ENCODE assay signal across 30 cellular contexts in the genomic region with DNA sequence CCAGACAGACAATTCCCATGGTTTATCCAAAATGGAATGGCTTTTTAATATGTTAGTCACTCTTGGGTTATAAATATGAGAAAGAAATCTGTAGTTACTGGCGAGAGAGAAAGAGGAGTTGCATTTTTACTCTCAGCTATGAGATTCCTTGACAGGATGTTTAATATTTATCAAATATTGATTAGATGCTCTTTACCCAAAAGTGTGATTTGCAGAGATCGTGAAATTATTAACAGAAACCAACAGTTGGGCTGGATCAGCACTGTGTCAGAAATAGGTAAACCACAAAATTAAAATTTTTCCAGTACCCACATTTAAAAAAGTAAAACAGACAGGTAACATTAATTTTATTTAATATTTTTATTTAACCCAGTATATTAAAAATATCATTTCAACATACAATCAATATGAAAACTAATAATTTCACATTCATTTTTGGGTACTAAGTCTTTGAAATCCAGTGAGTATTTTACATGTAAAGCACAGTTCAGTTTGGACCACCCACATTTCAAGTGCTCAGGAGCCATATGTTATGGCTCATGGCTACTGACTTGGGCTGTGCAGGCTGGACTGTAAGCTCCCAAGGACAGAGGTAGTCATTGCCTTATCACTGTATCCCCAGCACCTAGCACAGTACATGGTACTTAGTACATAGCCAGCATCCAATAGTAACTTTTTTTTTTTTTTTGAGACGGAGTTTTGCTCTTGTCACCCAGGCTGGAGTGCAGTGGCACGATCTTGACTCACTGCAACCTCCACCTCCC. TPM values are rescaled to one million over a fixed set of nuclear protein-coding genes. Genes with fewer than 3 reads are reported as not detected.
A peak's percentile ranks its signal among the peaks of the same experiment; 100 is the strongest.
DNase-seq lines count a peak whose midpoint lies in the region; ATAC-seq, FAIRE-seq and TF ChIP-seq lines count a peak whose summit lies in the region.
"Had no signal": no experiment of that assay in that cellular context is flagged by ENCODE, and none has a peak within 500 bp of the region (broad histone marks: within the 10 kb centered on the region; RNA-seq: fewer than 3 reads in every experiment).

No MANE protein-coding gene starts in this region.

- H3K4me1 ChIP-seq in hepatocyte (ENCODE audit: insufficient read depth) (peaks cover 23% of the 10 kb centered on the region), kidney (ENCODE audit: control insufficient read depth in 1 of 2, insufficient read depth in 1 of 2, low read depth in 1 of 2, low read length in 2 of 2) (no peaks in the 10 kb centered on the region)
- H3K4me1 ChIP-seq: adrenal gland, heart right ventricle had no signal

- H3K27me3 ChIP-seq in hepatocyte: no peaks in the 10 kb centered on the region
- H3K27me3 ChIP-seq: adrenal gland, esophagus squamous epithelium, foreskin keratinocyte, heart right ventricle had no signal

- H3K27me3 Mint-ChIP-seq in activated naive CD4-positive, alpha-beta T cell treated with anti-CD3 and anti-CD28 coated beads, Interleukin-2, amount 10 ng/mL, durations not matched to agents 7 days and 5 days: no peaks in the 10 kb centered on the region
- peaks cover 5% of the 10 kb centered on the region for H3K27me3 Mint-ChIP-seq in nephron progenitor cell (ENCODE audit: low read depth, poor library complexity)
- H3K27me3 Mint-ChIP-seq: activated CD4-positive, alpha-beta memory T cell treated with anti-CD3 and anti-CD28 coated beads, Interleukin-2, amount 10 ng/mL, durations not matched to agents 7 days and 5 days; brain; CD4-positive, alpha-beta T cell; type B pancreatic cell had no signal

- H3K36me3 ChIP-seq in hepatocyte (replicated peaks; ENCODE audit: insufficient read depth, low read depth) (no peaks in the 10 kb centered on the region), kidney (ENCODE audit: control insufficient read depth in 1 of 2, insufficient read depth in 2 of 2, low read length in 2 of 2) (no peaks in the 10 kb centered on the region)
- H3K36me3 ChIP-seq: esophagus squamous epithelium, heart right ventricle had no signal

- TF ChIP-seq CTCF in hepatocyte (IDR thresholded peaks at IDR 0.05; ENCODE audit: poor library complexity) (no peak), nephron progenitor cell (IDR thresholded peaks at IDR 0.05) (no peak), kidney (IDR thresholded peaks at IDR 0.05; ENCODE audit: borderline replicate concordance, extremely low read depth, insufficient read depth) (no peak)

- FAIRE-seq in kidney (lab: Jason Lieb, UNC): no peak
- FAIRE-seq: A204.1 had no signal

- no peak for DNase-seq in activated naive CD4-positive, alpha-beta T cell treated with anti-CD3 and anti-CD28 coated beads, Interleukin-2, amount 10 ng/mL, durations not matched to agents 7 days and 5 days
- DNase-seq in activated naive CD4-positive, alpha-beta T cell treated with anti-CD3 and anti-CD28 coated beads, Interleukin-2, amount 50 U/mL, for 72 hours (ENCODE audit: low spot score in 2 of 2): no peak
- DNase-seq in hepatocyte (ENCODE audit: low spot score): no peak
- no peak for DNase-seq in nephron progenitor cell
- no peak for DNase-seq in HT-29 (ENCODE audit: low spot score)
- DNase-seq in kidney: no peak
- DNase-seq: activated CD4-positive, alpha-beta memory T cell treated with anti-CD3 and anti-CD28 coated beads, Interleukin-2, amount 10 ng/mL, durations not matched to agents 7 days and 5 days; activated CD8-positive, alpha-beta memory T cell treated with anti-CD3 and anti-CD28 coated beads, Interleukin-2, amount 50 U/mL, for 4 hours; activated naive CD4-positive, alpha-beta T cell treated with Interleukin-2 at 50 U/mL for 16 hours; adrenal gland; CD4-positive, alpha-beta T cell; EL; esophagus squamous epithelium; foreskin keratinocyte; heart right ventricle; Kasumi-1; NCI-H1417 treated with DMSO at 0.1 percent for 48 hours; NCI-H2081; SK-N-SH; stimulated activated CD4-positive, alpha-beta T cell treated with anti-CD3 and anti-CD28 coated beads, Interleukin-12 subunit alpha, Interleukin-12 subunit beta, amount 100 ng/mL, for 4 hours; stimulated activated CD4-positive, alpha-beta T cell treated with anti-CD3 and anti-CD28 coated beads, Interleukin-2, amount 100 ng/mL, for 48 hours; T-helper 2 cell had no signal

- ATAC-seq in activated naive CD4-positive, alpha-beta T cell treated with anti-CD3 and anti-CD28 coated beads, Interleukin-2, amount 50 U/mL, for 72 hours: no peak
- ATAC-seq in GM19351 (IDR thresholded peaks at IDR 0.05; ENCODE audit: unreplicated experiment) (no peak), GM21723 (IDR thresholded peaks at IDR 0.05; ENCODE audit: unreplicated experiment) (no peak)
- ATAC-seq: foreskin keratinocyte, heart right ventricle, Right ventricle myocardium inferior, sciatic nerve had no signal

- no peaks in the 10 kb centered on the region for H3K4me1 Mint-ChIP-seq in activated naive CD4-positive, alpha-beta T cell treated with anti-CD3 and anti-CD28 coated beads, Interleukin-2, amount 10 ng/mL, durations not matched to agents 7 days and 5 days
- H3K4me1 Mint-ChIP-seq in nephron progenitor cell: no peaks in the 10 kb centered on the region
- H3K4me1 Mint-ChIP-seq: activated CD4-positive, alpha-beta memory T cell treated with anti-CD3 and anti-CD28 coated beads, Interleukin-2, amount 10 ng/mL, durations not matched to agents 7 days and 5 days had no signal

- H3K4me3 ChIP-seq in hepatocyte (no peak overlapping the region), kidney (ENCODE audit: low read length in 2 of 2) (no peak overlapping the region)
- H3K4me3 ChIP-seq: adrenal gland, esophagus squamous epithelium, heart right ventricle had no signal

- no peak overlapping the region for H3K4me3 Mint-ChIP-seq in activated naive CD4-positive, alpha-beta T cell treated with anti-CD3 and anti-CD28 coated beads, Interleukin-2, amount 10 ng/mL, durations not matched to agents 7 days and 5 days
- no peak overlapping the region for H3K4me3 Mint-ChIP-seq in nephron progenitor cell
- H3K4me3 Mint-ChIP-seq: activated CD4-positive, alpha-beta memory T cell treated with anti-CD3 and anti-CD28 coated beads, Interleukin-2, amount 10 ng/mL, durations not matched to agents 7 days and 5 days; activated T-helper 1 cell treated with anti-CD3 and anti-CD28 coated beads, Interleukin-12 subunit alpha, Interleukin-12 subunit beta, Interleukin-2, Interleukin-4 antibody, amounts not matched to agents 30 ng/mL and 10 ng/mL and 1 ng/mL, durations not matched to agents 14 hours and 24 hours and 36 hours; brain; CD4-positive, alpha-beta T cell; type B pancreatic cell had no signal

- no peaks in the 10 kb centered on the region for H3K79me2 ChIP-seq in hepatocyte

- CTCF ChIA-PET in activated naive CD4-positive, alpha-beta T cell treated with anti-CD3 and anti-CD28 coated beads, Interleukin-2, amount 10 ng/mL, durations not matched to agents 7 days and 5 days (lab: Charles Lee): no interaction called here

- no peak overlapping the region for H3K4me2 ChIP-seq in hepatocyte
- H3K4me2 ChIP-seq: SK-N-SH had no signal

- H3K27ac ChIP-seq in hepatocyte (peak overlapping the region; percentile 35), kidney (ENCODE audit: low read depth in 2 of 2, low read length in 2 of 2) (no peak overlapping the region)
- H3K27ac ChIP-seq: adrenal gland, foreskin keratinocyte, heart right ventricle had no signal

- no peaks in the 10 kb centered on the region for H4K20me1 ChIP-seq in hepatocyte (ENCODE audit: insufficient read depth, poor library complexity, severe bottlenecking)

- H3K9me3 ChIP-seq in hepatocyte (ENCODE audit: low read depth) (no peaks in the 10 kb centered on the region), kidney (ENCODE audit: control insufficient read depth in 1 of 2, low read length in 2 of 2) (no peaks in the 10 kb centered on the region)
- H3K9me3 ChIP-seq: adrenal gland, esophagus squamous epithelium, SK-N-SH had no signal

- H3K9ac ChIP-seq in kidney (ENCODE audit: low read length in 2 of 2): no peak overlapping the region
- H3K9ac ChIP-seq: SK-N-SH had no signal

- no peaks in the 10 kb centered on the region for H3K9me3 Mint-ChIP-seq in activated naive CD4-positive, alpha-beta T cell treated with anti-CD3 and anti-CD28 coated beads, Interleukin-2, amount 10 ng/mL, durations not matched to agents 7 days and 5 days
- H3K9me3 Mint-ChIP-seq in activated naive CD4-positive, alpha-beta T cell treated with anti-CD3 and anti-CD28 coated beads, Interleukin-2, amount 50 U/mL, for 72 hours: no peaks in the 10 kb centered on the region
- peaks cover 25% of the 10 kb centered on the region for H3K9me3 Mint-ChIP-seq in nephron progenitor cell
- H3K9me3 Mint-ChIP-seq: activated CD4-positive, alpha-beta memory T cell treated with anti-CD3 and anti-CD28 coated beads, Interleukin-2, amount 10 ng/mL, durations not matched to agents 7 days and 5 days; activated T-helper 1 cell treated with anti-CD3 and anti-CD28 coated beads, Interleukin-12 subunit alpha, Interleukin-12 subunit beta, Interleukin-2, Interleukin-4 antibody, amounts not matched to agents 30 ng/mL and 10 ng/mL and 1 ng/mL, durations not matched to agents 14 hours and 24 hours and 36 hours; CD4-positive, alpha-beta T cell; type B pancreatic cell had no signal

- no peak overlapping the region for H2AFZ ChIP-seq in hepatocyte

- 88% methylated on average over 4 of the region's 4 CpGs for WGBS in hepatocyte (ENCODE audit: low lambda C conversion rate, missing lambda C conversion rate)

- H3K36me3 Mint-ChIP-seq in activated naive CD4-positive, alpha-beta T cell treated with anti-CD3 and anti-CD28 coated beads, Interleukin-2, amount 10 ng/mL, durations not matched to agents 7 days and 5 days: peaks cover 3% of the 10 kb centered on the region
- H3K36me3 Mint-ChIP-seq in activated naive CD4-positive, alpha-beta T cell treated with anti-CD3 and anti-CD28 coated beads, Interleukin-2, amount 50 U/mL, for 72 hours: no peaks in the 10 kb centered on the region
- H3K36me3 Mint-ChIP-seq in nephron progenitor cell (ENCODE audit: low read depth): peaks cover 27% of the 10 kb centered on the region

- H3K27ac Mint-ChIP-seq in activated naive CD4-positive, alpha-beta T cell treated with anti-CD3 and anti-CD28 coated beads, Interleukin-2, amount 10 ng/mL, durations not matched to agents 7 days and 5 days: peak overlapping the region; percentile 62
- no peak overlapping the region for H3K27ac Mint-ChIP-seq in activated naive CD4-positive, alpha-beta T cell treated with anti-CD3 and anti-CD28 coated beads, Interleukin-2, amount 50 U/mL, for 72 hours
- peak overlapping the region; percentile 64 for H3K27ac Mint-ChIP-seq in nephron progenitor cell
- H3K27ac Mint-ChIP-seq: activated CD4-positive, alpha-beta memory T cell treated with anti-CD3 and anti-CD28 coated beads, Interleukin-2, amount 10 ng/mL, durations not matched to agents 7 days and 5 days; activated T-helper 1 cell treated with anti-CD3 and anti-CD28 coated beads, Interleukin-12 subunit alpha, Interleukin-12 subunit beta, Interleukin-2, Interleukin-4 antibody, amounts not matched to agents 30 ng/mL and 10 ng/mL and 1 ng/mL, durations not matched to agents 14 hours and 24 hours and 36 hours; CD4-positive, alpha-beta T cell had no signal

- no peaks in the 10 kb centered on the region for H3K9me2 ChIP-seq in hepatocyte (replicated peaks; ENCODE audit: insufficient read depth)
- H3K9me2 ChIP-seq: SK-N-SH had no signal

- intact Hi-C loops in kidney (cut with DNase I): no loop called here

RNA-seq across cellular contexts. Expression of a gene that starts 42.5 kb away (rescaled TPM):
- total RNA-seq in activated naive CD4-positive, alpha-beta T cell treated with anti-CD3 and anti-CD28 coated beads, Interleukin-2, amount 50 U/mL, for 72 hours: 10 to 100 TPM; 11.5 to 14.9 TPM
- total RNA-seq in hepatocyte (25.1 and 29.0 TPM in 2 replicates), kidney (38.9 TPM)
- polyA plus RNA-seq in hepatocyte (7.2 and 8.0 TPM in 2 replicates), kidney (ENCODE audit: insufficient read depth, low read depth, low replicate concordance) (15.7 TPM)
- total RNA-seq in HT-29 (2014; rRNA removed; shearing (Covaris generic)): 10.9 and 22.6 TPM in 2 replicates

Comparison
In these comparisons a context has a peak if more than half of its experiments do, and no peak if none do; other contexts are left out.
1. H3K27ac Mint-ChIP-seq: peak in activated naive CD4-positive, alpha-beta T cell treated with anti-CD3 and anti-CD28 coated beads, Interleukin-2, amount 10 ng/mL, durations not matched to agents 7 days and 5 days (single experiment) and nephron progenitor cell (single experiment); none in activated naive CD4-positive, alpha-beta T cell treated with anti-CD3 and anti-CD28 coated beads, Interleukin-2, amount 50 U/mL, for 72 hours (0 of 2).